Comparison of ENCODE assay signal across 9 cellular contexts in genomic region chr12:116406529-116406928, GRCh38.
DNase-seq lines count a peak whose midpoint lies in the region; ATAC-seq, FAIRE-seq and TF ChIP-seq lines count a peak whose summit lies in the region.
"Had no signal": no experiment of that assay in that cellular context is flagged by ENCODE, and none has a peak within 500 bp of the region (broad histone marks: within the 10 kb centered on the region; RNA-seq: fewer than 3 reads in every experiment).

No MANE protein-coding gene starts in this region.

- TF ChIP-seq CTCF in progenitor cell of endocrine pancreas (IDR thresholded peaks at IDR 0.05; ENCODE audit: unreplicated experiment), result no peak

- H3K27me3 Mint-ChIP-seq in progenitor cell of endocrine pancreas, result peaks cover 3% of the 10 kb centered on the region

- no peak overlapping the region for H3K4me3 Mint-ChIP-seq in progenitor cell of endocrine pancreas (ENCODE audit: low read depth)
- H3K4me3 Mint-ChIP-seq: dendritic cell treated with granulocyte-macrophage colony-stimulating factor and Interleukin-4, amounts not matched to agents 40 ng/mL and 50 ng/mL, for 4 days had no signal

- no peaks in the 10 kb centered on the region for H3K4me1 Mint-ChIP-seq in progenitor cell of endocrine pancreas (ENCODE audit: low read depth)

- DNase-seq in NOMO-1 (lab: John Stamatoyannopoulos, UW; ENCODE audit: unreplicated experiment in 2 of 2), result peak; percentile 77 to 82
- DNase-seq in fibroblast of the conjunctiva (ENCODE audit: low read depth), result peak; percentile 71
- no peak for DNase-seq in progenitor cell of endocrine pancreas (ENCODE audit: low spot score, unreplicated experiment)
- no peak for DNase-seq in DMS53 (lab: John Stamatoyannopoulos, UW)
- DNase-seq in activated naive CD4-positive, alpha-beta T cell treated with anti-CD3 and anti-CD28 coated beads, Interleukin-2, amount 50 U/mL, for 16 hours, result no peak

- no peaks in the 10 kb centered on the region for H3K9me3 Mint-ChIP-seq in progenitor cell of endocrine pancreas (ENCODE audit: low read depth)

- FAIRE-seq in G401.6 (lab: Jason Lieb, UNC), result peak; percentile 91

- H3K36me3 Mint-ChIP-seq in progenitor cell of endocrine pancreas (ENCODE audit: insufficient read depth), result no peaks in the 10 kb centered on the region

- ATAC-seq in HG03039 (IDR thresholded peaks at IDR 0.05; ENCODE audit: unreplicated experiment) (no peak), HG02588 (IDR thresholded peaks at IDR 0.05; ENCODE audit: unreplicated experiment) (no peak)

- H3K27ac Mint-ChIP-seq in progenitor cell of endocrine pancreas, result peak overlapping the region; percentile 37
- H3K27ac Mint-ChIP-seq: dendritic cell treated with granulocyte-macrophage colony-stimulating factor and Interleukin-4, amounts not matched to agents 40 ng/mL and 50 ng/mL, for 4 days had no signal

Comparison
In these comparisons a context has a peak if more than half of its experiments do, and no peak if none do; other contexts are left out.
1. DNase-seq: peak in NOMO-1 (2 of 2) and fibroblast of the conjunctiva (single experiment); none in progenitor cell of endocrine pancreas (single experiment), DMS53 (single experiment) and activated naive CD4-positive, alpha-beta T cell treated with anti-CD3 and anti-CD28 coated beads, Interleukin-2, amount 50 U/mL, for 16 hours (single experiment).